ENCODE assay signal across 11 cellular contexts in genomic region chr9:304519-305185, GRCh38.
DNase-seq lines count a peak whose midpoint lies in the region; ATAC-seq and TF ChIP-seq lines count a peak whose summit lies in the region.
"Had no signal": no experiment of that assay in that cellular context is flagged by ENCODE, and none has a peak within 500 bp of the region (broad histone marks: within the 10 kb centered on the region; RNA-seq: fewer than 3 reads in every experiment).

No MANE protein-coding gene starts in this region.

- peak overlapping the region; percentile 82 for H3K4me2 ChIP-seq in mammary epithelial cell (ENCODE audit: insufficient read depth, low read depth, low read length)

- H3K9me3 Mint-ChIP-seq in CD4-positive, CD25-positive, alpha-beta regulatory T cell = no peaks in the 10 kb centered on the region
- H3K9me3 Mint-ChIP-seq: T-helper 1 cell treated with Interleukin-12 subunit alpha and Interleukin-12 subunit beta and Interleukin-4 antibody, amounts not matched to agents 30 μg/mL and 1 μg/mL, for 36 hours had no signal

- H4K20me1 ChIP-seq in mammary epithelial cell (ENCODE audit: insufficient read depth, low read length) = no peaks in the 10 kb centered on the region

- CTCF ChIA-PET in mammary epithelial cell (lab: Charles Lee; ENCODE audit: low non-redundant PET) = interaction anchor here (0.6 kb wide), 1 partner anchor 90 kb away, joined by 3 read pairs; the partner anchor contains the start of gene DOCK8

- peak overlapping the region; percentile 51 for H3K4me3 ChIP-seq in CD4-positive, CD25-positive, alpha-beta regulatory T cell (ENCODE audit: low read depth, low read length)
- H3K4me3 ChIP-seq in mammary epithelial cell (replicated peaks in 1 of 3; ENCODE audit: insufficient read depth in 1 of 3, low read depth in 2 of 3, low read length in 3 of 3) (peak overlapping the region; percentile 1 to 53 (median 33)), ovary (no peak overlapping the region)

- H3K27ac ChIP-seq in CD4-positive, CD25-positive, alpha-beta regulatory T cell (ENCODE audit: insufficient read depth, low read length, poor library complexity, severe bottlenecking) = peak overlapping the region; percentile 74
- H3K27ac ChIP-seq in mammary epithelial cell (ENCODE audit: insufficient read depth, low read depth, low read length) (peak overlapping the region; percentile 94), ovary (no peak overlapping the region)

- no peaks in the 10 kb centered on the region for H3K27me3 ChIP-seq in CD4-positive, CD25-positive, alpha-beta regulatory T cell (ENCODE audit: control insufficient read depth, insufficient read depth, low read length)
- H3K27me3 ChIP-seq in mammary epithelial cell (ENCODE audit: insufficient read depth, low read length) = no peaks in the 10 kb centered on the region
- H3K27me3 ChIP-seq in ovary = no peaks in the 10 kb centered on the region

- H3K79me2 ChIP-seq in mammary epithelial cell (ENCODE audit: insufficient read depth, low read length) = no peaks in the 10 kb centered on the region

- 1% methylated on average over 10 of the region's 10 CpGs for WGBS in mammary epithelial cell (ENCODE audit: low coverage, missing lambda C conversion rate)
- 66 to 73% (median 69%) methylated on average over 10 of the region's 10 CpGs for WGBS in ovary, 3 donors

- no peaks in the 10 kb centered on the region for H3K27me3 Mint-ChIP-seq in CD4-positive, CD25-positive, alpha-beta regulatory T cell

- no TSS peak for BruUV-seq in mammary epithelial cell (replicated peaks; lab: Mats Ljungman, UMichigan)

- no peak for TF ChIP-seq POLR2A in ovary (IDR thresholded peaks at IDR 0.05)

- peak overlapping the region; percentile 77 to 87 (median 83) for H3K27ac Mint-ChIP-seq in CD4-positive, CD25-positive, alpha-beta regulatory T cell
- H3K27ac Mint-ChIP-seq: T-helper 1 cell treated with Interleukin-12 subunit alpha and Interleukin-12 subunit beta and Interleukin-4 antibody, amounts not matched to agents 30 μg/mL and 1 μg/mL, for 36 hours had no signal

- ATAC-seq in CD4-positive, CD25-positive, alpha-beta regulatory T cell (ENCODE audit: low read depth in 2 of 2) = peak; percentile 47 to 72
- ATAC-seq in GM21576 (IDR thresholded peaks at IDR 0.05; ENCODE audit: unreplicated experiment) (no peak), GM21360 (IDR thresholded peaks at IDR 0.05; ENCODE audit: unreplicated experiment) (no peak), HG02870 (IDR thresholded peaks at IDR 0.05; ENCODE audit: unreplicated experiment) (no peak)
- ATAC-seq: left lobe of liver had no signal

- dilution Hi-C loops in mammary epithelial cell (cut with HindIII; ENCODE audit: low sequenced_read_pairs) = no loop called here

- H3K4me1 ChIP-seq in CD4-positive, CD25-positive, alpha-beta regulatory T cell (ENCODE audit: control insufficient read depth, insufficient read depth, low read length, poor library complexity, severe bottlenecking) = no peaks in the 10 kb centered on the region
- H3K4me1 ChIP-seq in mammary epithelial cell (ENCODE audit: insufficient read depth, low read length) = peaks cover 10% of the 10 kb centered on the region
- H3K4me1 ChIP-seq in ovary (ENCODE audit: insufficient read depth) = no peaks in the 10 kb centered on the region

- TF ChIP-seq EP300 in ovary (IDR thresholded peaks at IDR 0.05) = no peak

- peak overlapping the region; percentile 87 for H2AFZ ChIP-seq in mammary epithelial cell (ENCODE audit: low read depth, low read length)

- H3K9me3 ChIP-seq in CD4-positive, CD25-positive, alpha-beta regulatory T cell (ENCODE audit: control insufficient read depth in 2 of 2, low read length in 2 of 2) = no peaks in the 10 kb centered on the region
- H3K9me3 ChIP-seq in mammary epithelial cell (replicated peaks; ENCODE audit: insufficient read depth, low read length) (no peaks in the 10 kb centered on the region), ovary (no peaks in the 10 kb centered on the region)

- peaks cover 51% of the 10 kb centered on the region for H3K36me3 Mint-ChIP-seq in CD4-positive, CD25-positive, alpha-beta regulatory T cell

- peaks cover 75% of the 10 kb centered on the region for H3K36me3 ChIP-seq in CD4-positive, CD25-positive, alpha-beta regulatory T cell (ENCODE audit: control insufficient read depth, insufficient read depth, low read length)
- H3K36me3 ChIP-seq in mammary epithelial cell (ENCODE audit: insufficient read depth, low read length) = no peaks in the 10 kb centered on the region
- no peaks in the 10 kb centered on the region for H3K36me3 ChIP-seq in ovary

- peak overlapping the region in 3 of 4 donors; percentile 54 to 86 (median 83) for H3K4me3 Mint-ChIP-seq in CD4-positive, CD25-positive, alpha-beta regulatory T cell
- H3K4me3 Mint-ChIP-seq: T-helper 1 cell treated with Interleukin-12 subunit alpha and Interleukin-12 subunit beta and Interleukin-4 antibody, amounts not matched to agents 30 μg/mL and 1 μg/mL, for 36 hours had no signal

- in situ Hi-C loops in mammary epithelial cell (cut with MboI; ENCODE audit: low sequenced_read_pairs in 2 of 2) = no loop called here

- intact Hi-C loops in mammary epithelial cell (cut with micrococcal nuclease) (loop anchor here (1.0 kb wide), 1 partner anchor 89 kb away; no protein-coding TSS in a partner anchor), ovary (cut with DNase I) (no loop called here)

- H3K9ac ChIP-seq in mammary epithelial cell (ENCODE audit: insufficient read depth, low read length) = peak overlapping the region; percentile 75

- TF ChIP-seq CTCF in mammary epithelial cell (conservative IDR thresholded peaks at IDR 0.05 in 1 of 2, IDR thresholded peaks at IDR 0.05 in 1 of 2; ENCODE audit: extremely low read depth in 1 of 2, insufficient read depth in 1 of 2, low read depth in 1 of 2, low read length in 2 of 2) = no peak
- no peak for TF ChIP-seq CTCF in ovary (IDR thresholded peaks at IDR 0.05)

- DNase-seq in CD4-positive, CD25-positive, alpha-beta regulatory T cell = peak in 1 of 3 donors; percentile 34
- peak; percentile 80 for DNase-seq in HPDE6-E6E7 (ENCODE audit: extremely low spot score)
- DNase-seq in mammary epithelial cell = peak; percentile 82
- DNase-seq in kidney tubule cell (ENCODE audit: low spot score) = peak; percentile 74
- no peak for DNase-seq in ovary
- DNase-seq: NCI-H1092 treated with DMSO at 0.1 percent for 48 hours had no signal

- H3K4me1 Mint-ChIP-seq in CD4-positive, CD25-positive, alpha-beta regulatory T cell = peaks cover 32 to 57% (median 37%) of the 10 kb centered on the region in 4 donors

Comparison
In these comparisons a context has a peak if more than half of its experiments do, and no peak if none do; other contexts are left out.
1. ATAC-seq: peak in CD4-positive, CD25-positive, alpha-beta regulatory T cell (2 of 2); none in GM21576 (single experiment), GM21360 (single experiment) and HG02870 (single experiment).
2. DNase-seq: peak in HPDE6-E6E7 (single experiment), mammary epithelial cell (single experiment) and kidney tubule cell (single experiment); none in ovary (0 of 5).
3. H3K27ac ChIP-seq: peak in CD4-positive, CD25-positive, alpha-beta regulatory T cell (single experiment) and mammary epithelial cell (single experiment); none in ovary (0 of 2).